In the genomic region with DNA sequence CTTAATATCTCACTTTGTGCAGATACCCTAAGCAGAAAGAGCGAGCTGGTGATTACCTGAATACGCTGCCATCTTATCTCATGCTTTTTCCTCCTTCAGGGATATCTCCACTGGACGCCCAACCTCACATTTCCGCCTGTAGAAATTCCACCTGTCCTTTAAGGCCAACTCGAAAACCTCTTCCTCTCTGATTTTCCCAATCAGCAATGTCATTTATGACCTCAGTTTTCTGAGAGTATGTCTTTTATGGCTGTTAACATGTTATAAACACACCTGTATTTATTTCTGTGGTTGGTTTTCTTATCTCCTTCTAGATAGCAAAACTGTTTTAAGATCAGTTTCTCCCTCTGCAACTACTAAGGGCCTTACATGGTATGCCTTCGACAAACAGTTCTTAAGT, we compare ENCODE assay signal across 9 cellular contexts. TPM values are rescaled to one million over a fixed set of nuclear protein-coding genes. Genes with fewer than 3 reads are reported as not detected.
DNase-seq lines count a peak whose midpoint lies in the region; ATAC-seq, FAIRE-seq and TF ChIP-seq lines count a peak whose summit lies in the region.
"Had no signal": no experiment of that assay in that cellular context is flagged by ENCODE, and none has a peak within 500 bp of the region (broad histone marks: within the 10 kb centered on the region; RNA-seq: fewer than 3 reads in every experiment).

No MANE protein-coding gene starts in this region.

- H3K27ac Mint-ChIP-seq in astrocyte (ENCODE audit: unreplicated experiment) (no peak overlapping the region), naive B cell (peak overlapping the region in 5 of 6 donors; percentile 13 to 88 (median 58))

- ATAC-seq in Right ventricle myocardium superior (ENCODE audit: poor library complexity) (no peak), naive B cell (ENCODE audit: low read depth in 2 of 2) (no peak), HG02870 (IDR thresholded peaks at IDR 0.05; ENCODE audit: unreplicated experiment) (no peak), HG02678 (IDR thresholded peaks at IDR 0.05; ENCODE audit: unreplicated experiment) (no peak)

- TF ChIP-seq POLR2A in uterus (IDR thresholded peaks at IDR 0.05), result no peak

- no peaks in the 10 kb centered on the region for H4K20me1 ChIP-seq in astrocyte (ENCODE audit: insufficient read depth, low read length)

- H3K27me3 Mint-ChIP-seq in astrocyte (ENCODE audit: low read depth, unreplicated experiment) (peaks cover 32% of the 10 kb centered on the region), naive B cell (no peaks in the 10 kb centered on the region)

- intact Hi-C loops in Right ventricle myocardium superior (cut with DNase I), result loop anchor here (2.0 kb wide), 1 partner anchor 41 kb away; no protein-coding TSS in a partner anchor
- intact Hi-C loops in uterus (cut with DNase I; ENCODE audit: low total_unique reads), result loop anchor here (5.0 kb wide), 1 partner anchor 43 kb away; no protein-coding TSS in a partner anchor

- no peak for FAIRE-seq in astrocyte (lab: Jason Lieb, UNC)

- H3K4me2 ChIP-seq in astrocyte (ENCODE audit: low read length), result no peak overlapping the region

- peak overlapping the region; percentile 31 for H3K4me3 Mint-ChIP-seq in astrocyte (ENCODE audit: unreplicated experiment)
- peak overlapping the region; percentile 81 to 95 (median 89) for H3K4me3 Mint-ChIP-seq in naive B cell

- TF ChIP-seq CTCF in right atrium auricular region (IDR thresholded peaks at IDR 0.05) (no peak), astrocyte (IDR thresholded peaks at IDR 0.05; ENCODE audit: insufficient read depth, low read depth, low read length) (no peak), uterus (IDR thresholded peaks at IDR 0.05) (no peak)

- H3K27ac ChIP-seq in right atrium auricular region (peak overlapping the region; percentile 96 to 97), astrocyte (ENCODE audit: low read depth, low read length) (no peak overlapping the region), uterus (peak overlapping the region; percentile 93 to 95)

- H2AFZ ChIP-seq in astrocyte (ENCODE audit: low read depth, low read length), result no peak overlapping the region

- no peaks in the 10 kb centered on the region for H3K27me3 ChIP-seq in right atrium auricular region
- no peaks in the 10 kb centered on the region for H3K27me3 ChIP-seq in astrocyte (ENCODE audit: insufficient read depth, low read length)
- H3K27me3 ChIP-seq in uterus, result no peaks in the 10 kb centered on the region

- no peak overlapping the region for H3K9ac ChIP-seq in astrocyte (ENCODE audit: low read length)

- no peaks in the 10 kb centered on the region for H3K36me3 ChIP-seq in right atrium auricular region
- H3K36me3 ChIP-seq in astrocyte (ENCODE audit: insufficient read depth, low read length), result no peaks in the 10 kb centered on the region
- H3K36me3 ChIP-seq in uterus, result no peaks in the 10 kb centered on the region

- peaks cover 0 to 68% of the 10 kb centered on the region in 2 donors for H3K4me1 ChIP-seq in right atrium auricular region
- H3K4me1 ChIP-seq in astrocyte (ENCODE audit: insufficient read depth, low read length), result peaks cover 7% of the 10 kb centered on the region
- peaks cover 0 to 23% of the 10 kb centered on the region in 2 donors for H3K4me1 ChIP-seq in uterus

- DNase-seq in right atrium auricular region (ENCODE audit: low spot score) (no peak), Right ventricle myocardium superior (no peak), astrocyte (ENCODE audit: low read depth) (no peak), naive B cell (no peak), uterus (no peak), germinal center (ENCODE audit: low spot score) (no peak)
- DNase-seq: NCI-H1436 had no signal

- peaks cover 4% of the 10 kb centered on the region for H3K36me3 Mint-ChIP-seq in astrocyte (ENCODE audit: low read depth, unreplicated experiment)
- peaks cover 7% of the 10 kb centered on the region in 2 donors for H3K36me3 Mint-ChIP-seq in naive B cell

- H3K9me3 ChIP-seq in right atrium auricular region (no peaks in the 10 kb centered on the region), astrocyte (ENCODE audit: insufficient read depth, low read depth, low read length) (no peaks in the 10 kb centered on the region), uterus (no peaks in the 10 kb centered on the region)

- H3K9me3 Mint-ChIP-seq in astrocyte (ENCODE audit: unreplicated experiment), result no peaks in the 10 kb centered on the region
- no peaks in the 10 kb centered on the region for H3K9me3 Mint-ChIP-seq in naive B cell

- H3K4me3 ChIP-seq in right atrium auricular region, result no peak overlapping the region
- H3K4me3 ChIP-seq in astrocyte (ENCODE audit: insufficient read depth, low read depth, low read length), result no peak overlapping the region
- H3K4me3 ChIP-seq in uterus, result no peak overlapping the region

- H3K79me2 ChIP-seq in astrocyte (ENCODE audit: insufficient read depth, low read length), result peaks cover 4% of the 10 kb centered on the region

- H3K4me1 Mint-ChIP-seq in astrocyte (ENCODE audit: low read depth, unreplicated experiment) (peaks cover 1% of the 10 kb centered on the region), naive B cell (peaks cover 64 to 86% (median 82%) of the 10 kb centered on the region in 3 donors)

RNA-seq across cellular contexts. Expression of a gene that starts 41.1 kb away (rescaled TPM):
- total RNA-seq in right atrium auricular region, result 10 to 100 TPM; 76.7 to 76.8 TPM
- 72.5 TPM for total RNA-seq in Right ventricle myocardium superior
- total RNA-seq in astrocyte, result 0.29 and 0.45 TPM in 2 replicates
- not detected for polyA plus RNA-seq in naive B cell (ENCODE audit: low read depth in 6 of 6)
- 100 to 1,000 TPM in 2 of 4 donors, 10 to 100 TPM in 2; 39.2 to 135 (median 81.2) TPM for total RNA-seq in uterus

Comparison
In these comparisons a context has a peak if more than half of its experiments do, and no peak if none do; other contexts are left out.
1. RNA of a gene that starts 41.1 kb away (total RNA-seq): 39.2 to 135 TPM in uterus, 76.7 to 76.8 TPM in right atrium auricular region and 72.5 TPM in Right ventricle myocardium superior (single experiment); 0.29 to 0.45 TPM in astrocyte; every median in the first group is over 10 times any median in the second.